In genomic region chr16:89361756-89362155, GRCh38 we compare ENCODE assay signal across 9 cellular contexts.
DNase-seq lines count a peak whose midpoint lies in the region; ATAC-seq and TF ChIP-seq lines count a peak whose summit lies in the region.
"Had no signal": no experiment of that assay in that cellular context is flagged by ENCODE, and none has a peak within 500 bp of the region (broad histone marks: within the 10 kb centered on the region; RNA-seq: fewer than 3 reads in every experiment).

No MANE protein-coding gene starts in this region.

- H3K4ac ChIP-seq in mesendoderm (ENCODE audit: low read depth, low read length) = no peak overlapping the region

- no peak overlapping the region for H4K5ac ChIP-seq in mesendoderm (ENCODE audit: low read length)

- H2AK5ac ChIP-seq in mesendoderm (ENCODE audit: low read length) = no peak overlapping the region

- TF ChIP-seq CTCF in vagina (IDR thresholded peaks at IDR 0.05) = no peak

- WGBS in mesendoderm (ENCODE audit: extremely low coverage, insufficient coverage, low lambda C conversion rate) = no CpG with 5 or more reads among the region's 4 CpGs

- no peak for ATAC-seq in HG03196 (IDR thresholded peaks at IDR 0.05; ENCODE audit: unreplicated experiment)

- peak overlapping the region; percentile 25 for H3K56ac ChIP-seq in mesendoderm (ENCODE audit: low read length)

- no peak for DNase-seq in activated naive CD4-positive, alpha-beta T cell treated with anti-CD3 and anti-CD28 coated beads, Interleukin-2, amount 50 U/mL, for 16 hours
- no peak for DNase-seq in activated T-helper 2 cell treated with anti-CD3 and anti-CD28 coated beads, Interferon-gamma antibody, Interleukin-2, Interleukin-4, amounts not matched to agents 10 μg/mL and 5 μg/mL and 100 μg/mL, durations not matched to agents 14 hours and 24 hours and 36 hours (ENCODE audit: low spot score)
- DNase-seq in mesendoderm (no peak), vagina (ENCODE audit: extremely low spot score in 2 of 2) (no peak), SIG-M5 (lab: John Stamatoyannopoulos, UW) (no peak), SK-N-DZ (ENCODE audit: low spot score) (no peak)
- DNase-seq: NCI-H1105 had no signal

- no peaks in the 10 kb centered on the region for H3K36me3 ChIP-seq in mesendoderm (ENCODE audit: control insufficient read depth, insufficient read depth, low read length)
- H3K36me3 ChIP-seq in vagina = no peaks in the 10 kb centered on the region

- no peak overlapping the region for H3K18ac ChIP-seq in mesendoderm (ENCODE audit: low read length)

- peak overlapping the region; percentile 82 for H3K27ac Mint-ChIP-seq in activated naive CD4-positive, alpha-beta T cell treated with anti-CD3 and anti-CD28 coated beads, Interleukin-2, amount 50 U/mL, for 24 hours
- H3K27ac Mint-ChIP-seq in activated T-helper 2 cell treated with anti-CD3 and anti-CD28 coated beads, Interferon-gamma antibody, Interleukin-2, Interleukin-4, amounts not matched to agents 10 μg/mL and 5 μg/mL and 100 μg/mL, durations not matched to agents 14 hours and 24 hours and 36 hours = peak overlapping the region; percentile 86

- H3K9ac ChIP-seq in mesendoderm (ENCODE audit: low read length) = no peak overlapping the region

- no peaks in the 10 kb centered on the region for H3K27me3 Mint-ChIP-seq in activated naive CD4-positive, alpha-beta T cell treated with anti-CD3 and anti-CD28 coated beads, Interleukin-2, amount 50 U/mL, for 24 hours
- H3K27me3 Mint-ChIP-seq in activated T-helper 2 cell treated with anti-CD3 and anti-CD28 coated beads, Interferon-gamma antibody, Interleukin-2, Interleukin-4, amounts not matched to agents 10 μg/mL and 5 μg/mL and 100 μg/mL, durations not matched to agents 14 hours and 24 hours and 36 hours (ENCODE audit: low read depth) = no peaks in the 10 kb centered on the region

- no peaks in the 10 kb centered on the region for H3K27me3 ChIP-seq in mesendoderm (ENCODE audit: insufficient read depth, low read length, poor library complexity)
- no peaks in the 10 kb centered on the region for H3K27me3 ChIP-seq in vagina

- H2BK120ac ChIP-seq in mesendoderm (ENCODE audit: low read depth, low read length) = no peak overlapping the region

- peaks cover 1% of the 10 kb centered on the region for H3K36me3 Mint-ChIP-seq in activated naive CD4-positive, alpha-beta T cell treated with anti-CD3 and anti-CD28 coated beads, Interleukin-2, amount 50 U/mL, for 24 hours
- peaks cover 40% of the 10 kb centered on the region for H3K36me3 Mint-ChIP-seq in activated T-helper 2 cell treated with anti-CD3 and anti-CD28 coated beads, Interferon-gamma antibody, Interleukin-2, Interleukin-4, amounts not matched to agents 10 μg/mL and 5 μg/mL and 100 μg/mL, durations not matched to agents 14 hours and 24 hours and 36 hours (ENCODE audit: low read depth)

- H4K8ac ChIP-seq in mesendoderm (ENCODE audit: low read depth, low read length) = no peak overlapping the region

- no peak overlapping the region for H2BK5ac ChIP-seq in mesendoderm (ENCODE audit: low read length)

- H3K9me3 ChIP-seq in vagina = no peaks in the 10 kb centered on the region

- H3K4me3 Mint-ChIP-seq in activated naive CD4-positive, alpha-beta T cell treated with anti-CD3 and anti-CD28 coated beads, Interleukin-2, amount 50 U/mL, for 24 hours = peak overlapping the region; percentile 79
- peak overlapping the region; percentile 62 for H3K4me3 Mint-ChIP-seq in activated T-helper 2 cell treated with anti-CD3 and anti-CD28 coated beads, Interferon-gamma antibody, Interleukin-2, Interleukin-4, amounts not matched to agents 10 μg/mL and 5 μg/mL and 100 μg/mL, durations not matched to agents 14 hours and 24 hours and 36 hours (ENCODE audit: low read depth)

- intact Hi-C loops in activated T-helper 2 cell treated with anti-CD3 and anti-CD28 coated beads, Interferon-gamma antibody, Interleukin-2, Interleukin-4, amounts not matched to agents 10 μg/mL and 5 μg/mL and 100 μg/mL, durations not matched to agents 14 hours and 24 hours and 36 hours (cut with micrococcal nuclease) = loop anchor here (1.0 to 2.0 kb wide), 6 partner anchors 11 to 147 kb away; partner anchors contain the start of gene SPG7
- intact Hi-C loops in vagina (cut with DNase I) = no loop called here

- H3K23ac ChIP-seq in mesendoderm (ENCODE audit: low read length) = no peak overlapping the region

- no peak for TF ChIP-seq POLR2A in vagina (IDR thresholded peaks at IDR 0.05)

- no peak overlapping the region for H3K4me2 ChIP-seq in mesendoderm (ENCODE audit: low read length)

- H3K4me1 Mint-ChIP-seq in activated naive CD4-positive, alpha-beta T cell treated with anti-CD3 and anti-CD28 coated beads, Interleukin-2, amount 50 U/mL, for 24 hours = peaks cover 94% of the 10 kb centered on the region
- peaks cover 88% of the 10 kb centered on the region for H3K4me1 Mint-ChIP-seq in activated T-helper 2 cell treated with anti-CD3 and anti-CD28 coated beads, Interferon-gamma antibody, Interleukin-2, Interleukin-4, amounts not matched to agents 10 μg/mL and 5 μg/mL and 100 μg/mL, durations not matched to agents 14 hours and 24 hours and 36 hours (ENCODE audit: low read depth)

- H3K79me2 ChIP-seq in mesendoderm (ENCODE audit: control insufficient read depth, insufficient read depth, low read length) = peaks cover 91% of the 10 kb centered on the region

- H3K4me3 ChIP-seq in mesendoderm (ENCODE audit: low read length) (no peak overlapping the region), vagina (no peak overlapping the region)

- H2BK15ac ChIP-seq in mesendoderm (replicated peaks; ENCODE audit: low read depth) = no peak overlapping the region

- H3K27ac ChIP-seq in mesendoderm (ENCODE audit: low read depth, low read length) (no peak overlapping the region), vagina (peak overlapping the region; percentile 18)

- peaks cover 10% of the 10 kb centered on the region for H3K4me1 ChIP-seq in mesendoderm (ENCODE audit: control insufficient read depth, low read depth, low read length)
- peaks cover 96% of the 10 kb centered on the region for H3K4me1 ChIP-seq in vagina

- H3K9me3 Mint-ChIP-seq in activated naive CD4-positive, alpha-beta T cell treated with anti-CD3 and anti-CD28 coated beads, Interleukin-2, amount 50 U/mL, for 24 hours = no peaks in the 10 kb centered on the region
- H3K9me3 Mint-ChIP-seq in activated T-helper 2 cell treated with anti-CD3 and anti-CD28 coated beads, Interferon-gamma antibody, Interleukin-2, Interleukin-4, amounts not matched to agents 10 μg/mL and 5 μg/mL and 100 μg/mL, durations not matched to agents 14 hours and 24 hours and 36 hours = no peaks in the 10 kb centered on the region

- peaks cover 24% of the 10 kb centered on the region for H3K79me1 ChIP-seq in mesendoderm (ENCODE audit: low read length)
